Comparison of ENCODE assay signal across 13 cellular contexts in the genomic region with DNA sequence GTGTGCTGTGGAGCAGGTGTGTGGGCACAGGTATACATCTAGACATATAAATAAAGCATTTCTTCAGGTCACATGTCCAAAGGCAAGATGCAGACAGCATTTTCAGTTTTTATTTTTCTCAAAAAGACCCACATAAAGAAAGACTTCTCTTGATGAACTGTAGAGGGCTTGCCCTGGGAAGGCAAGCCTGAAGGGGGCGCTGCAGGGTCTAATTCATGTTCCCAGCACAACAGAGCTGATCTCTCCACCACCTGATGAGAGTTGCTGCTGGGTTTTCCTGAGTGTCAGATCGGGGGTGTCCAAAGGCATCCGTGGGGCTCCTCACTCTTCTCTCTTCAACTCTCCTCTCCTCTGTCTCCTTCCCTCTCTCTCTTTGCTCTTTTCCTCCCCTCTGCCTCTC. TPM values are rescaled to one million over a fixed set of nuclear protein-coding genes. Genes with fewer than 3 reads are reported as not detected.
DNase-seq lines count a peak whose midpoint lies in the region; ATAC-seq and TF ChIP-seq lines count a peak whose summit lies in the region.
"Had no signal": no experiment of that assay in that cellular context is flagged by ENCODE, and none has a peak within 500 bp of the region (broad histone marks: within the 10 kb centered on the region; RNA-seq: fewer than 3 reads in every experiment).

No MANE protein-coding gene starts in this region.

- peak; percentile 62 to 75 (median 74) for TF ChIP-seq CTCF in HCT116 (IDR thresholded peaks at IDR 0.05 in 2 of 3, conservative IDR thresholded peaks at IDR 0.05 in 1 of 3; ENCODE audit: borderline replicate concordance in 1 of 3, insufficient read depth in 1 of 3, low read depth in 2 of 3, low read length in 2 of 3)

- H2AK5ac ChIP-seq in mesendoderm (ENCODE audit: low read length), result no peak overlapping the region

- RAD21 ChIA-PET in HCT116 (lab: Charles Lee; ENCODE audit: low non-redundant PET in 1 of 2, low total read pairs in 2 of 2, uncharacterized antibody in 2 of 2, unreplicated experiment in 2 of 2), result interaction anchor here in 1 of 2 experiments (1.3 kb wide), 1 partner anchor 88 kb away, joined by 3 read pairs; no protein-coding TSS in a partner anchor

- no TSS peak for BruUV-seq in HCT116 (replicated peaks; lab: Mats Ljungman, UMichigan)

- H3K4me2 ChIP-seq in HCT116 (ENCODE audit: low read length) (no peak overlapping the region), mesendoderm (ENCODE audit: low read length) (no peak overlapping the region)

- H3K9me3 ChIP-seq in HCT116 (ENCODE audit: control insufficient read depth in 1 of 2, insufficient read depth in 1 of 2, low read depth in 1 of 2, low read length in 2 of 2) (peaks cover 0 to 3% of the 10 kb centered on the region in 2 experiments; a peak in 1 of 4 replicates), SJCRH30 (replicated peaks) (0 out of 2 replicates have a peak, but pooled peaks cover 4% of the 10 kb centered on the region)
- H3K9me3 ChIP-seq: neutrophil had no signal

- no peak for TF ChIP-seq POLR2A in HCT116 (IDR thresholded peaks at IDR 0.05; ENCODE audit: borderline replicate concordance, extremely low read depth, insufficient read depth, insufficient read length)

- H3K4me1 ChIP-seq in HCT116 (ENCODE audit: control insufficient read depth in 1 of 2, insufficient read depth in 2 of 2, low read length in 2 of 2), result no peaks in the 10 kb centered on the region
- H3K4me1 ChIP-seq in SJCRH30, result no peaks in the 10 kb centered on the region
- H3K4me1 ChIP-seq in mesendoderm (ENCODE audit: control insufficient read depth, low read depth, low read length), result no peaks in the 10 kb centered on the region

- no peaks in the 10 kb centered on the region for H3K36me3 ChIP-seq in HCT116 (ENCODE audit: control insufficient read depth in 1 of 2, insufficient read depth in 2 of 2, low read length in 2 of 2)
- H3K36me3 ChIP-seq in SJCRH30, result no peaks in the 10 kb centered on the region
- H3K36me3 ChIP-seq in mesendoderm (ENCODE audit: control insufficient read depth, insufficient read depth, low read length), result no peaks in the 10 kb centered on the region
- H3K36me3 ChIP-seq: brain microvascular endothelial cell, neutrophil, thoracic aorta had no signal

- CTCF ChIA-PET in HCT116 (lab: Charles Lee), result interaction anchor here (0.6 to 2.3 kb wide), 4 partner anchors 9 to 88 kb away, joined by 3 to 17 read pairs (median 3); no protein-coding TSS in a partner anchor

- intact Hi-C loops in HCT116 (cut with micrococcal nuclease), result loop anchor here (2.0 to 10.0 kb wide), 2 partner anchors 88 to 152 kb away; no protein-coding TSS in a partner anchor

- POLR2A ChIA-PET in HCT116 (lab: Charles Lee), result no interaction called here

- no peaks in the 10 kb centered on the region for H3K9me2 ChIP-seq in HCT116 (ENCODE audit: insufficient read depth)

- no peak overlapping the region for H3K23ac ChIP-seq in mesendoderm (ENCODE audit: low read length)

- no peak overlapping the region for H2BK120ac ChIP-seq in mesendoderm (ENCODE audit: low read depth, low read length)

- H4K5ac ChIP-seq in mesendoderm (ENCODE audit: low read length), result no peak overlapping the region

- H4K8ac ChIP-seq in mesendoderm (ENCODE audit: low read depth, low read length), result no peak overlapping the region

- peak; percentile 81 for DNase-seq in ELF-1 (ENCODE audit: low read depth, low spot score)
- DNase-seq in HCT116 (ENCODE audit: low read depth, low spot score), result no peak
- DNase-seq in SJCRH30, result peak; percentile 42 to 53
- peak; percentile 83 for DNase-seq in mesendoderm
- no peak for DNase-seq in AML-193 (lab: John Stamatoyannopoulos, UW)
- DNase-seq: activated CD4-positive, alpha-beta T cell treated with anti-CD3 and anti-CD28 coated beads, Interleukin-2, amount 50 U/mL, for 48 hours; activated effector memory CD4-positive, alpha-beta T cell treated with anti-CD3 and anti-CD28 coated beads, Interleukin-2, amount 50 U/mL, for 16 hours; brain microvascular endothelial cell; T-helper 1 cell had no signal

- no peak overlapping the region for H2BK5ac ChIP-seq in mesendoderm (ENCODE audit: low read length)

- no peak overlapping the region for H3K56ac ChIP-seq in mesendoderm (ENCODE audit: low read length)

- peak; percentile 51 for TF ChIP-seq RAD21 in HCT116 (IDR thresholded peaks at IDR 0.05; ENCODE audit: low read depth)

- ATAC-seq in HCT116, result peak; percentile 78
- no peak for ATAC-seq in GM18517 (IDR thresholded peaks at IDR 0.05; ENCODE audit: unreplicated experiment)
- ATAC-seq in HG03135 (IDR thresholded peaks at IDR 0.05; ENCODE audit: unreplicated experiment), result no peak

- H3K27me3 ChIP-seq in HCT116 (ENCODE audit: insufficient read depth, low read length), result no peaks in the 10 kb centered on the region
- no peaks in the 10 kb centered on the region for H3K27me3 ChIP-seq in SJCRH30
- H3K27me3 ChIP-seq in mesendoderm (ENCODE audit: insufficient read depth, low read length, poor library complexity), result no peaks in the 10 kb centered on the region
- H3K27me3 ChIP-seq: brain microvascular endothelial cell, neutrophil had no signal

- no peak overlapping the region for H3K18ac ChIP-seq in mesendoderm (ENCODE audit: low read length)

- H3K79me1 ChIP-seq in mesendoderm (ENCODE audit: low read length), result no peaks in the 10 kb centered on the region

- WGBS in mesendoderm (ENCODE audit: extremely low coverage, insufficient coverage, low lambda C conversion rate), result no CpG with 5 or more reads among the region's 3 CpGs

- no peak overlapping the region for H3K9ac ChIP-seq in HCT116 (ENCODE audit: low read length)
- H3K9ac ChIP-seq in mesendoderm (ENCODE audit: low read length), result no peak overlapping the region

- no peak overlapping the region for H3K27ac ChIP-seq in HCT116 (ENCODE audit: low read depth, low read length)
- no peak overlapping the region for H3K27ac ChIP-seq in SJCRH30
- no peak overlapping the region for H3K27ac ChIP-seq in mesendoderm (ENCODE audit: low read depth, low read length)
- H3K27ac ChIP-seq: brain microvascular endothelial cell, neutrophil, thoracic aorta had no signal

- no peak overlapping the region for H3K4ac ChIP-seq in mesendoderm (ENCODE audit: low read depth, low read length)

- no peaks in the 10 kb centered on the region for H3K79me2 ChIP-seq in HCT116 (ENCODE audit: insufficient read depth, low read length)
- H3K79me2 ChIP-seq in mesendoderm (ENCODE audit: control insufficient read depth, insufficient read depth, low read length), result no peaks in the 10 kb centered on the region

- no peak overlapping the region for H2AFZ ChIP-seq in HCT116 (ENCODE audit: low read depth, low read length, poor library complexity, severe bottlenecking)

- H3K4me3 ChIP-seq in HCT116 (replicated peaks in 1 of 2; ENCODE audit: low read depth in 1 of 2, low read length in 2 of 2) (no peak overlapping the region), SJCRH30 (no peak overlapping the region), mesendoderm (ENCODE audit: low read length) (no peak overlapping the region)
- H3K4me3 ChIP-seq: thoracic aorta had no signal

- H2BK15ac ChIP-seq in mesendoderm (replicated peaks; ENCODE audit: low read depth), result no peak overlapping the region

- H4K20me1 ChIP-seq in HCT116 (ENCODE audit: insufficient read depth), result no peaks in the 10 kb centered on the region

TF ChIP-seq in HCT116, 20 proteins besides CTCF, POLR2A, EP300 and RAD21:
- TF ChIP-seq MAX (IDR thresholded peaks at IDR 0.05), result no peak
TF ChIP-seq in HCT116: peak in this region for 0.

RNA-seq across cellular contexts. Expression of gene ADRA2C, which starts 26.6 kb away (rescaled TPM):
- 28.1 TPM for total RNA-seq in HCT116 (2021; ENCODE audit: unreplicated experiment)
- polyA plus RNA-seq in HCT116 (2012), result 17.9 and 24.0 TPM in 2 replicates
- total RNA-seq in SJCRH30 (2014; rRNA removed; shearing (Covaris generic)), result 17.9 and 18.5 TPM in 2 replicates
- 10.8 TPM for polyA plus RNA-seq in mesendoderm (2013, experiment 1 of 2)
- 10.5 TPM for polyA plus RNA-seq in mesendoderm (2013, experiment 2 of 2)

Comparison
In these comparisons a context has a peak if more than half of its experiments do, and no peak if none do; other contexts are left out.
1. DNase-seq: peak in ELF-1 (single experiment), SJCRH30 (2 of 2) and mesendoderm (single experiment); none in HCT116 (single experiment) and AML-193 (0 of 2).